In genomic region chr12:109868182-109869051, GRCh38 we compare ENCODE assay signal across 16 cellular contexts. TPM values are rescaled to one million over a fixed set of nuclear protein-coding genes. Genes with fewer than 3 reads are reported as not detected.
DNase-seq lines count a peak whose midpoint lies in the region; ATAC-seq and TF ChIP-seq lines count a peak whose summit lies in the region.
"Had no signal": no experiment of that assay in that cellular context is flagged by ENCODE, and none has a peak within 500 bp of the region (broad histone marks: within the 10 kb centered on the region; RNA-seq: fewer than 3 reads in every experiment).

No MANE protein-coding gene starts in this region.

- peaks cover 28% of the 10 kb centered on the region for H3K4me1 Mint-ChIP-seq in stimulated activated naive CD8-positive, alpha-beta T cell treated with anti-CD3 and anti-CD28 coated beads, Interleukin-15, amount 100 ng/mL, for 72 hours
- peaks cover 23% of the 10 kb centered on the region for H3K4me1 Mint-ChIP-seq in mesothelial cell of epicardium

- H2AFZ ChIP-seq in mammary epithelial cell (ENCODE audit: low read depth, low read length) = no peak overlapping the region

- H4K20me1 ChIP-seq in mammary epithelial cell (ENCODE audit: insufficient read depth, low read length) = no peaks in the 10 kb centered on the region

- H3K9ac ChIP-seq in mammary epithelial cell (ENCODE audit: insufficient read depth, low read length) = no peak overlapping the region

- no peaks in the 10 kb centered on the region for H3K9me3 ChIP-seq in mammary epithelial cell (replicated peaks; ENCODE audit: insufficient read depth, low read length)
- H3K9me3 ChIP-seq: gastrocnemius medialis had no signal

- intact Hi-C loops in mammary epithelial cell (cut with micrococcal nuclease) = no loop called here

- H3K4me3 ChIP-seq in mammary epithelial cell (replicated peaks in 1 of 3; ENCODE audit: insufficient read depth in 1 of 3, low read depth in 2 of 3, low read length in 3 of 3) = no peak overlapping the region
- H3K4me3 ChIP-seq: gastrocnemius medialis had no signal

- WGBS in mammary epithelial cell (ENCODE audit: low coverage, missing lambda C conversion rate) = 78% methylated on average over 9 of the region's 9 CpGs

- H3K79me2 ChIP-seq in mammary epithelial cell (ENCODE audit: insufficient read depth, low read length) = peaks cover 65% of the 10 kb centered on the region

- dilution Hi-C loops in mammary epithelial cell (cut with HindIII; ENCODE audit: low sequenced_read_pairs) = no loop called here

- H3K36me3 ChIP-seq in mammary epithelial cell (ENCODE audit: insufficient read depth, low read length) = no peaks in the 10 kb centered on the region
- H3K36me3 ChIP-seq: gastrocnemius medialis had no signal

- in situ Hi-C loops in mammary epithelial cell (cut with MboI; ENCODE audit: low sequenced_read_pairs in 2 of 2) = no loop called here

- no peak overlapping the region for H3K4me3 Mint-ChIP-seq in stimulated activated naive CD8-positive, alpha-beta T cell treated with anti-CD3 and anti-CD28 coated beads, Interleukin-15, amount 100 ng/mL, for 72 hours
- no peak overlapping the region for H3K4me3 Mint-ChIP-seq in mesothelial cell of epicardium
- H3K4me3 Mint-ChIP-seq: activated CD4-positive, alpha-beta T cell treated with anti-CD3 and anti-CD28 coated beads, Interleukin-2, amount 10 ng/mL, durations not matched to agents 7 days and 5 days had no signal

- no peaks in the 10 kb centered on the region for H3K27me3 Mint-ChIP-seq in stimulated activated naive CD8-positive, alpha-beta T cell treated with anti-CD3 and anti-CD28 coated beads, Interleukin-15, amount 100 ng/mL, for 72 hours
- no peaks in the 10 kb centered on the region for H3K27me3 Mint-ChIP-seq in mesothelial cell of epicardium (ENCODE audit: low read depth)
- H3K27me3 Mint-ChIP-seq: activated CD4-positive, alpha-beta T cell treated with anti-CD3 and anti-CD28 coated beads, Interleukin-2, amount 10 ng/mL, durations not matched to agents 7 days and 5 days had no signal

- CTCF ChIA-PET in mammary epithelial cell (lab: Charles Lee; ENCODE audit: low non-redundant PET) = no interaction called here

- no TSS peak for BruUV-seq in mammary epithelial cell (replicated peaks; lab: Mats Ljungman, UMichigan)

- H3K27ac Mint-ChIP-seq in stimulated activated naive CD8-positive, alpha-beta T cell treated with anti-CD3 and anti-CD28 coated beads, Interleukin-15, amount 100 ng/mL, for 72 hours = no peak overlapping the region
- H3K27ac Mint-ChIP-seq in mesothelial cell of epicardium = peak overlapping the region; percentile 2
- H3K27ac Mint-ChIP-seq: activated CD4-positive, alpha-beta T cell treated with anti-CD3 and anti-CD28 coated beads, Interleukin-2, amount 10 ng/mL, durations not matched to agents 7 days and 5 days had no signal

- DNase-seq in stimulated activated naive CD8-positive, alpha-beta T cell treated with anti-CD3 and anti-CD28 coated beads, Interleukin-15, amount 100 ng/mL, for 72 hours = no peak
- no peak for DNase-seq in stimulated activated naive CD8-positive, alpha-beta T cell treated with anti-CD3 and anti-CD28 coated beads, Interleukin-15, Interleukin-2, amounts not matched to agents 100 U/mL and 50 U/mL, for 24 hours
- DNase-seq in mammary epithelial cell (peak; percentile 49), mesothelial cell of epicardium (ENCODE audit: low spot score in 2 of 2, unreplicated experiment in 2 of 2) (no peak), NCI-H69 (lab: John Stamatoyannopoulos, UW) (no peak), A172 (ENCODE audit: low spot score) (no peak), NCI-H748 treated with DMSO at 0.1 percent for 48 hours (lab: John Stamatoyannopoulos, UW) (no peak)
- DNase-seq: activated CD4-positive, alpha-beta T cell treated with anti-CD3 and anti-CD28 coated beads, Interleukin-2, amount 10 ng/mL, durations not matched to agents 7 days and 5 days; gastrocnemius medialis; NCI-H82; nucleus accumbens; Right ventricle myocardium superior; stimulated activated CD4-positive, alpha-beta T cell treated with anti-CD3 and anti-CD28 coated beads, Interleukin-4, amount 100 ng/mL, for 24 hours; T-helper 9 cell had no signal

- ATAC-seq in stimulated activated naive CD8-positive, alpha-beta T cell treated with anti-CD3 and anti-CD28 coated beads, Interleukin-15, amount 100 ng/mL, for 72 hours = peak; percentile 43
- no peak for ATAC-seq in stimulated activated naive CD8-positive, alpha-beta T cell treated with anti-CD3 and anti-CD28 coated beads, Interleukin-15, Interleukin-2, amounts not matched to agents 100 U/mL and 50 U/mL, for 24 hours
- ATAC-seq in GM21723 (IDR thresholded peaks at IDR 0.05; ENCODE audit: unreplicated experiment) = no peak
- ATAC-seq: gastrocnemius medialis, sciatic nerve had no signal

- H3K4me1 ChIP-seq in mammary epithelial cell (ENCODE audit: insufficient read depth, low read length) = peaks cover 22% of the 10 kb centered on the region

- H3K4me2 ChIP-seq in mammary epithelial cell (ENCODE audit: insufficient read depth, low read depth, low read length) = no peak overlapping the region

- H3K27ac ChIP-seq in mammary epithelial cell (ENCODE audit: insufficient read depth, low read depth, low read length) = no peak overlapping the region
- H3K27ac ChIP-seq: gastrocnemius medialis had no signal

- no peak for TF ChIP-seq CTCF in mammary epithelial cell (conservative IDR thresholded peaks at IDR 0.05 in 1 of 2, IDR thresholded peaks at IDR 0.05 in 1 of 2; ENCODE audit: extremely low read depth in 1 of 2, insufficient read depth in 1 of 2, low read depth in 1 of 2, low read length in 2 of 2)
- no peak for TF ChIP-seq CTCF in mesothelial cell of epicardium (IDR thresholded peaks at IDR 0.05; ENCODE audit: unreplicated experiment)

- no peaks in the 10 kb centered on the region for H3K27me3 ChIP-seq in mammary epithelial cell (ENCODE audit: insufficient read depth, low read length)
- H3K27me3 ChIP-seq: gastrocnemius medialis had no signal

- H3K36me3 Mint-ChIP-seq in mesothelial cell of epicardium = no peaks in the 10 kb centered on the region

- no peaks in the 10 kb centered on the region for H3K9me3 Mint-ChIP-seq in stimulated activated naive CD8-positive, alpha-beta T cell treated with anti-CD3 and anti-CD28 coated beads, Interleukin-15, amount 100 ng/mL, for 72 hours
- no peaks in the 10 kb centered on the region for H3K9me3 Mint-ChIP-seq in mesothelial cell of epicardium
- H3K9me3 Mint-ChIP-seq: activated CD4-positive, alpha-beta T cell treated with anti-CD3 and anti-CD28 coated beads, Interleukin-2, amount 10 ng/mL, durations not matched to agents 7 days and 5 days had no signal

RNA-seq across cellular contexts. Expression of gene GLTP, which starts 11.9 kb away (rescaled TPM):
- total RNA-seq in mammary epithelial cell (10 to 100 TPM; 60.2 to 63.8 TPM), mesothelial cell of epicardium (23.8 to 25.7 TPM (median 24.3 TPM) in 3 replicates)
- polyA plus RNA-seq in mammary epithelial cell = 63.0 TPM
- 65.7 TPM for polyA minus RNA-seq in mammary epithelial cell
- 37.9 and 39.1 TPM in 2 replicates for total RNA-seq in A172 (2014; rRNA removed; shearing (Covaris generic))

RNA-seq across cellular contexts. Expression of gene TCHP, which starts 31.7 kb away (rescaled TPM):
- total RNA-seq in mammary epithelial cell (10 to 100 TPM in 1 of 2 donors, 1 to 10 TPM in 1; 4.0 to 19.4 TPM), mesothelial cell of epicardium (16.6 to 18.6 TPM (median 18.0 TPM) in 3 replicates)
- 8.9 TPM for polyA plus RNA-seq in mammary epithelial cell
- 7.4 TPM for polyA minus RNA-seq in mammary epithelial cell
- 17.6 and 21.9 TPM in 2 replicates for total RNA-seq in A172 (2014; rRNA removed; shearing (Covaris generic))

RNA-seq across cellular contexts. Expression of gene TRPV4, which starts 35.2 kb away (rescaled TPM):
- total RNA-seq in mammary epithelial cell (1 to 10 TPM; 3.5 to 9.5 TPM), mesothelial cell of epicardium (3.7 to 4.3 TPM (median 4.1 TPM) in 3 replicates)
- polyA plus RNA-seq in mammary epithelial cell = 12.1 TPM
- 4.7 TPM for polyA minus RNA-seq in mammary epithelial cell
- not detected in 2 replicates for total RNA-seq in A172 (2014; rRNA removed; shearing (Covaris generic))
- total RNA-seq: gastrocnemius medialis had no signal
